Comparison of ENCODE assay signal across 9 cellular contexts in the genomic region with DNA sequence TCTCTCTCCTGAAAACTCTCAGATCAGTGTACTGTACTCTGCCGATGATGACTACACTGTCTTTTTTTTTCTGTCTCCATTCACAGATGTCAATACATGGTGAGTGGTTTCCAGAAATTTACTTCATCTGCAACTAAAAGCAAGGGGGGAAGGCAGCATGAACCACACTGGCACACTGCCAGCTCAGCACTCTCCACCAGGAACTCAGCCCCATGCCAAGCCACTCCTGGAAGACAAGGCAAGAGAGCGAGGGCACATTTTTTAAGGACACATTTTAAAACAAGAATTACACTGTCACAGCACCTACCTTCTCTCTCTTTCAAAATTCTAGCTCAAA.
DNase-seq lines count a peak whose midpoint lies in the region; ATAC-seq and FAIRE-seq lines count a peak whose summit lies in the region.
"Had no signal": no experiment of that assay in that cellular context is flagged by ENCODE, and none has a peak within 500 bp of the region (broad histone marks: within the 10 kb centered on the region; RNA-seq: fewer than 3 reads in every experiment).

No MANE protein-coding gene starts in this region.

- ATAC-seq in HG03045 (IDR thresholded peaks at IDR 0.05; ENCODE audit: unreplicated experiment) (no peak), left colon (no peak)
- ATAC-seq: activated CD8-positive, alpha-beta T cell treated with anti-CD3 and anti-CD28 coated beads for 36 hours; foreskin keratinocyte had no signal

- peak; percentile 94 for FAIRE-seq in RCC 7860 (lab: Jason Lieb, UNC)

- intact Hi-C loops in left colon (cut with DNase I, micrococcal nuclease), result no loop called here

- peak; percentile 82 for DNase-seq in LHCN-M2 (ENCODE audit: low read depth)
- DNase-seq in RCC 7860 (ENCODE audit: low spot score), result peak; percentile 81
- peak; percentile 95 for DNase-seq in glomerular visceral epithelial cell (ENCODE audit: extremely low spot score)
- DNase-seq in substantia nigra (lab: John Stamatoyannopoulos, UW), result peak in 30 of 49 donors; percentile 1 to 48 (median 20)
- no peak for DNase-seq in GM19238 (ENCODE audit: insufficient read length, low spot score)
- no peak for DNase-seq in left colon
- DNase-seq: activated CD8-positive, alpha-beta T cell treated with anti-CD3 and anti-CD28 coated beads for 36 hours had no signal

- H3K27ac ChIP-seq in substantia nigra (ENCODE audit: low read depth, low read length, poor library complexity, severe bottlenecking), result no peak overlapping the region
- H3K27ac ChIP-seq: foreskin keratinocyte had no signal

Comparison
In these comparisons a context has a peak if more than half of its experiments do, and no peak if none do; other contexts are left out.
1. DNase-seq: peak in LHCN-M2 (single experiment), RCC 7860 (single experiment), glomerular visceral epithelial cell (single experiment) and substantia nigra (30 of 49); none in GM19238 (single experiment) and left colon (0 of 2).